Comparison of ENCODE assay signal across 15 cellular contexts in the genomic region with DNA sequence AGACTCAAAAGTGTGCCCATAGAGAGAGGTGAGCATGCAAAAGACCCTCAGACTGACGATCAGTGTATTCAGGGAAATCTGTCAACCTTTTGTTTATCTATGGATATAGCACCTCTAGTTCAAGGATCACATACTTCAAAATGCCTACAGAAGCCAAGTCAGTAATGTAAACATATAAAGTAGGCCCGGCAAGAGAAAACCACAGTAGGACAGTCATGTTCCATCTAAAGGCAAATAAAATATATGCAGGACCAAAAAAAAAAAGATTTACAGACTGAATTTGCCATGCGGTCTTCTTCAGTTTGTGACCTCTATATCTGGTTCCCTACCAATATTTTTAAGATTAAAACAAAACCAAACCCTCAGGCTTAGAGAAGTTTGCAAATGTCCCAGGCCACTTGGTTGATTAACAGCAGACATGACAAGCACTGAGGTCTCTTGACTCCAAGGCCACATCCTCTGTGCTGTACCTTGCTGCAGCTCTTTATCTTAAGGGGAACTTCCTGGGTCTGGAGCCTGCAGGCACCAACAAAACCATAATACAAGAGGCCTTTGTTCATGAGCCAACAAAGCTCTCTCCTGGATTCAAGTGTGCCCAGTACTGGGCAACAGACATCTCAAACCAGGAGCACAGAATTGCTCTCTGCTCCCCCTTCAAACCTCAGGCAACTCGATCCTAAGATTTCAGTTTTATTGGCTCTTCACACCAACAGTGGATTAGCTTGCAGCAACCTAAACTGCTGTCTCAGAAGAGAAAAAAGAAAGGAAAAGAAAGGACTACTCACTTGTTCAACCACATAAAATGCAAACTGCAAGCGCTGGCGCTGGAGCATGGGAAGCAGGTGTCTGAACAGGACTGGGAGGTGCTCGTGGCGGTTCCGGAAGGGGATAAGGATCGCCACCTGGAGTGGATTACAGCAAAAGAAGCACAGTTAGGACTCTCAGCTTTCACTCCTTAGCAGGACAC.
A peak's percentile ranks its signal among the peaks of the same experiment; 100 is the strongest.
DNase-seq lines count a peak whose midpoint lies in the region; ATAC-seq, FAIRE-seq and TF ChIP-seq lines count a peak whose summit lies in the region.
"Had no signal": no experiment of that assay in that cellular context is flagged by ENCODE, and none has a peak within 500 bp of the region (broad histone marks: within the 10 kb centered on the region; RNA-seq: fewer than 3 reads in every experiment).

No MANE protein-coding gene starts in this region.

- 13 to 60% (median 43%) methylated on average over 10 of the region's 10 CpGs for WGBS in small intestine, 3 donors

- DNase-seq in DMS153 (lab: John Stamatoyannopoulos, UW) (peak; percentile 26), DMS153 treated with DMSO at 0.1 percent for 48 hours (lab: John Stamatoyannopoulos, UW; ENCODE audit: unreplicated experiment) (no peak), NCI-H526 treated with DMSO at 0.1 percent for 48 hours (lab: John Stamatoyannopoulos, UW) (peak; percentile 83), immature natural killer cell (peak in 1 of 3 donors; percentile 10), small intestine (peak; percentile 66), mesothelial cell of epicardium (ENCODE audit: low spot score in 2 of 2, unreplicated experiment in 2 of 2) (no peak)
- DNase-seq: activated CD4-positive, alpha-beta T cell treated with anti-CD3 and anti-CD28 coated beads for 36 hours; aorta; NCI-H1436; right cardiac atrium had no signal

- H3K4me3 Mint-ChIP-seq in immature natural killer cell (no peak overlapping the region), mesothelial cell of epicardium (no peak overlapping the region)
- H3K4me3 Mint-ChIP-seq: activated CD4-positive, alpha-beta T cell treated with anti-CD3 and anti-CD28 coated beads for 36 hours had no signal

- no peaks in the 10 kb centered on the region for H3K27me3 ChIP-seq in small intestine (ENCODE audit: control insufficient read depth in 2 of 2, insufficient read depth in 2 of 2, low read length in 2 of 2)

- peaks cover 18 to 27% of the 10 kb centered on the region in 2 donors for H3K4me1 Mint-ChIP-seq in immature natural killer cell
- no peaks in the 10 kb centered on the region for H3K4me1 Mint-ChIP-seq in mesothelial cell of epicardium
- H3K4me1 Mint-ChIP-seq: activated CD4-positive, alpha-beta T cell treated with anti-CD3 and anti-CD28 coated beads for 36 hours had no signal

- H3K27ac Mint-ChIP-seq in immature natural killer cell = peak overlapping the region; percentile 57 to 84 (median 82)
- H3K27ac Mint-ChIP-seq in mesothelial cell of epicardium = no peak overlapping the region
- H3K27ac Mint-ChIP-seq: activated CD4-positive, alpha-beta T cell treated with anti-CD3 and anti-CD28 coated beads for 36 hours had no signal

- FAIRE-seq in small intestine (lab: Jason Lieb, UNC) = no peak
- FAIRE-seq: keratinocyte had no signal

- no peak for TF ChIP-seq CTCF in mesothelial cell of epicardium (IDR thresholded peaks at IDR 0.05; ENCODE audit: unreplicated experiment)

- H3K36me3 ChIP-seq in small intestine (ENCODE audit: control insufficient read depth in 2 of 2, insufficient read depth in 2 of 2, low read length in 2 of 2) = peaks cover 22 to 34% of the 10 kb centered on the region in 2 donors

- H3K9me3 ChIP-seq in small intestine (ENCODE audit: control insufficient read depth, low read depth) = no peaks in the 10 kb centered on the region

- H3K4me3 ChIP-seq in small intestine (ENCODE audit: low read depth in 1 of 2, low read length in 2 of 2) = no peak overlapping the region

- no peaks in the 10 kb centered on the region for H3K4me1 ChIP-seq in small intestine (ENCODE audit: control insufficient read depth in 2 of 2, insufficient read depth in 1 of 2, low read depth in 1 of 2, low read length in 1 of 2)

- H3K36me3 Mint-ChIP-seq in immature natural killer cell = peaks cover 27 to 48% (median 38%) of the 10 kb centered on the region in 3 donors
- peaks cover 37% of the 10 kb centered on the region for H3K36me3 Mint-ChIP-seq in mesothelial cell of epicardium

- H3K9me3 Mint-ChIP-seq in immature natural killer cell (no peaks in the 10 kb centered on the region), mesothelial cell of epicardium (no peaks in the 10 kb centered on the region)

- H3K27me3 Mint-ChIP-seq in immature natural killer cell (ENCODE audit: low read depth in 3 of 3) (peaks cover 0 to 3% (median 2%) of the 10 kb centered on the region in 3 donors), mesothelial cell of epicardium (ENCODE audit: low read depth) (no peaks in the 10 kb centered on the region)
- H3K27me3 Mint-ChIP-seq: activated CD4-positive, alpha-beta T cell treated with anti-CD3 and anti-CD28 coated beads for 36 hours had no signal

- peak overlapping the region; percentile 41 to 75 for H3K27ac ChIP-seq in small intestine (ENCODE audit: low read depth in 1 of 2, low read length in 1 of 2)
- H3K27ac ChIP-seq: 22Rv1 had no signal

- ATAC-seq in GM18502 (IDR thresholded peaks at IDR 0.05; ENCODE audit: poor library complexity, unreplicated experiment) (no peak), GM18868 (IDR thresholded peaks at IDR 0.05; ENCODE audit: unreplicated experiment) (no peak)
- ATAC-seq: activated CD4-positive, alpha-beta T cell treated with anti-CD3 and anti-CD28 coated beads for 36 hours; esophagus mucosa; right cardiac atrium had no signal

Comparison
In these comparisons a context has a peak if more than half of its experiments do, and no peak if none do; other contexts are left out.
1. DNase-seq: peak in DMS153 (single experiment), NCI-H526 treated with DMSO at 0.1 percent for 48 hours (single experiment) and small intestine (single experiment); none in DMS153 treated with DMSO at 0.1 percent for 48 hours (single experiment) and mesothelial cell of epicardium (0 of 2).